In the genomic region with DNA sequence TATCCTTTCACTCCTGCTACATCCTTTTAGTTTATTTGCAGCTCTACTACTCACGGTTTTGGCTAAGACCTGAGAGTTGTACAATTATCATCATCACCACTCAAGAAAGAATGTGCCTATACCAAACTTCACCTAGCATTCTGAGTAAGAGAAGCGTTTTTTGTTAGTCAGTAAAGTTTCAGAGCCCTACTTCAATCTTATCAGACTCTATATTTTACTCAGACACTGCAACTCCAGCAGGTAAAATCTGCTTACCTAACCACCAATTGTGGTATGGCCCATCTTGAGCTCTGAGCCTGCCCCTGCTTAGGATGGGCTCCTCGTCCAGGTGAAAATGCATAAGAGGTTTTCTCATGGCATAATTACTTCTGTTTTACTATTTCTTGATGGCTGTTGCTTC, we compare ENCODE assay signal across 21 cellular contexts. TPM values are rescaled to one million over a fixed set of nuclear protein-coding genes. Genes with fewer than 3 reads are reported as not detected.
DNase-seq lines count a peak whose midpoint lies in the region; ATAC-seq lines count a peak whose summit lies in the region.
"Had no signal": no experiment of that assay in that cellular context is flagged by ENCODE, and none has a peak within 500 bp of the region (broad histone marks: within the 10 kb centered on the region; RNA-seq: fewer than 3 reads in every experiment).

No MANE protein-coding gene starts in this region.

- H3K4me3 Mint-ChIP-seq in activated T-cell treated with anti-CD3 and anti-CD28 coated beads, Interleukin-2, amount 50 U/mL, for 4 hours, result no peak overlapping the region
- H3K4me3 Mint-ChIP-seq: CD4-positive, CD25-positive, alpha-beta regulatory T cell; IgD-negative memory B cell had no signal

- no peaks in the 10 kb centered on the region for H3K27me3 Mint-ChIP-seq in activated T-cell treated with anti-CD3 and anti-CD28 coated beads, Interleukin-2, amount 50 U/mL, for 4 hours (ENCODE audit: low read depth)

- no peaks in the 10 kb centered on the region for H3K9me3 Mint-ChIP-seq in activated T-cell treated with anti-CD3 and anti-CD28 coated beads, Interleukin-2, amount 50 U/mL, for 4 hours

- ATAC-seq in activated T-cell treated with anti-CD3 and anti-CD28 coated beads, Interleukin-2, amount 50 U/mL, for 4 hours, result peak; percentile 77 to 82
- ATAC-seq in GM18909 (IDR thresholded peaks at IDR 0.05; ENCODE audit: poor library complexity, unreplicated experiment), result peak; percentile 30
- peak; percentile 41 for ATAC-seq in HG02642 (IDR thresholded peaks at IDR 0.05; ENCODE audit: poor library complexity, unreplicated experiment)
- peak; percentile 39 for ATAC-seq in HG03354 (IDR thresholded peaks at IDR 0.05; ENCODE audit: poor library complexity, severe bottlenecking, unreplicated experiment)
- no peak for ATAC-seq in HG03025 (IDR thresholded peaks at IDR 0.05; ENCODE audit: low FRiP score, unreplicated experiment)

- no peak for DNase-seq in activated T-cell treated with anti-CD3 and anti-CD28 coated beads, Interleukin-2, amount 50 U/mL, for 4 hours
- no peak for DNase-seq in activated T-cell treated with anti-CD3 and anti-CD28 coated beads, Interleukin-2, amount 50 U/mL, for 48 hours
- DNase-seq in islet precursor cell, result no peak
- DNase-seq: CD4-positive, CD25-positive, alpha-beta regulatory T cell; EL; GF-D8; GOT3; HCEC 1CT; NCI-H1694; NCI-H2081; NCI-H2171; NCI-H524 treated with DMSO at 0.1 percent for 48 hours; NCI-H82; Peyer's patch; SJCRH30 had no signal

- H3K36me3 Mint-ChIP-seq in activated T-cell treated with anti-CD3 and anti-CD28 coated beads, Interleukin-2, amount 50 U/mL, for 4 hours (ENCODE audit: insufficient read depth), result peaks cover 2% of the 10 kb centered on the region
- H3K36me3 Mint-ChIP-seq: CD4-positive, CD25-positive, alpha-beta regulatory T cell; IgD-negative memory B cell had no signal

- peaks cover 8% of the 10 kb centered on the region for H3K4me1 Mint-ChIP-seq in activated T-cell treated with anti-CD3 and anti-CD28 coated beads, Interleukin-2, amount 50 U/mL, for 4 hours (ENCODE audit: low read depth)
- H3K4me1 Mint-ChIP-seq: IgD-negative memory B cell had no signal

RNA-seq across cellular contexts. Expression of gene ICOS, which starts 37.1 kb away (rescaled TPM):
- 100 to 1,000 TPM; 161 to 213 (median 177) TPM for total RNA-seq in activated T-cell treated with anti-CD3 and anti-CD28 coated beads, Interleukin-2, amount 50 U/mL, for 4 hours
- total RNA-seq: OCI-LY7, SJCRH30 had no signal
